ENCODE assay signal across 30 cellular contexts in the genomic region with DNA sequence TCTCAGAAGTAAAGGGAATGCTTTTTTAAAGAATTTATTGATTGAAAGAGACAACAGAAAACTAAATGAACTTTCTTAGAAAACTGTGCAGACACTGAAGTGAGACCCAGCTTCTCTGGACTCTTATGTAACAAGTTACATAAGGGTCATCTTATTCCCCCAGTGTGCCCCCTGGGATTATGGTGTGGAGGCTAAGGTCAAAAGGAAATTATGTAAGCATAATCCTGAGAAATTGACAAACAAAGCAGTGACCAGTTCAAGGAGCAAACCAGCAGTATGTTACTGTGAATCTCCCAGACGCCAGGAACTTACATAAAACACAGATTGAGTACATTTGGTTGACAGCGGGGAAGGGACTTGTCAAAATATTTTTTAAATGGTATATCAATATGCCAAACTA.
"Had no signal": no experiment of that assay in that cellular context is flagged by ENCODE, and none has a peak within 500 bp of the region (broad histone marks: within the 10 kb centered on the region; RNA-seq: fewer than 3 reads in every experiment).

No MANE protein-coding gene starts in this region.

- H3K9me3 ChIP-seq: gastrocnemius medialis, neutrophil, prostate gland, stomach, suprapubic skin, tibial artery, upper lobe of right lung had no signal

- H3K4me1 ChIP-seq: prostate gland had no signal

- H3K9me3 Mint-ChIP-seq: activated CD8-positive, alpha-beta T cell treated with anti-CD3 and anti-CD28 coated beads for 36 hours; activated naive CD8-positive, alpha-beta T cell treated with anti-CD3 and anti-CD28 coated beads, Interleukin-2, amount 50 U/mL, for 24 hours; effector memory CD8-positive, alpha-beta T cell; immature natural killer cell; nephron progenitor cell had no signal

- H3K4me3 Mint-ChIP-seq: activated CD4-positive, alpha-beta T cell treated with anti-CD3 and anti-CD28 coated beads, Interleukin-2, amount 10 ng/mL, durations not matched to agents 7 days and 5 days; activated CD8-positive, alpha-beta T cell treated with anti-CD3 and anti-CD28 coated beads for 36 hours; activated naive CD4-positive, alpha-beta T cell treated with anti-CD3 and anti-CD28 coated beads, Interleukin-2, amount 50 U/mL, for 24 hours; activated naive CD8-positive, alpha-beta T cell treated with anti-CD3 and anti-CD28 coated beads, Interleukin-2, amount 50 U/mL, for 24 hours; activated T-cell treated with anti-CD3 and anti-CD28 coated beads, Interleukin-2, amount 50 U/mL, for 4 hours; effector memory CD8-positive, alpha-beta T cell; immature natural killer cell; nephron progenitor cell; stimulated activated naive B cell treated with anti-CD40 and anti-IgM and Interleukin-4, amounts not matched to agents 10 μg/mL and 1 μg/mL and 100 μg/mL, for 72 hours; T-helper 17 cell had no signal

- DNase-seq: activated CD4-positive, alpha-beta T cell treated with anti-CD3 and anti-CD28 coated beads, Interleukin-2, amount 10 ng/mL, durations not matched to agents 7 days and 5 days; activated CD4-positive, CD25-positive, alpha-beta regulatory T cell treated with anti-CD3 and anti-CD28 coated beads, Interleukin-2, amount 50 U/mL, for 72 hours; activated CD8-positive, alpha-beta T cell treated with anti-CD3 and anti-CD28 coated beads for 36 hours; activated naive CD8-positive, alpha-beta T cell treated with anti-CD3 and anti-CD28 coated beads, Interleukin-2, amount 50 U/mL, for 24 hours; activated T-cell treated with anti-CD3 and anti-CD28 coated beads, Interleukin-2, amount 50 U/mL, for 4 hours; amygdala; cerebellar nuclear complex; effector memory CD8-positive, alpha-beta T cell; erythroblast; gastrocnemius medialis; hypothalamus; immature natural killer cell; kidney; nephron progenitor cell; retina; stimulated activated CD4-positive, alpha-beta T cell treated with anti-CD3 and anti-CD28 coated beads, Interleukin-15, amount 100 ng/mL, for 24 hours; stimulated activated CD4-positive, alpha-beta T cell treated with anti-CD3 and anti-CD28 coated beads, Interleukin-2, amount 100 ng/mL, for 24 hours; stimulated activated naive B cell treated with anti-CD40 and anti-IgM and Interleukin-4, amounts not matched to agents 10 μg/mL and 1 μg/mL and 100 μg/mL, for 72 hours; stomach; T-helper 17 cell; T1000; tibial artery; upper lobe of right lung; WERI-Rb-1 had no signal

- H3K27me3 Mint-ChIP-seq: activated CD4-positive, alpha-beta T cell treated with anti-CD3 and anti-CD28 coated beads, Interleukin-2, amount 10 ng/mL, durations not matched to agents 7 days and 5 days; activated CD8-positive, alpha-beta T cell treated with anti-CD3 and anti-CD28 coated beads for 36 hours; activated naive CD4-positive, alpha-beta T cell treated with anti-CD3 and anti-CD28 coated beads, Interleukin-2, amount 50 U/mL, for 24 hours; stimulated activated naive B cell treated with anti-CD40 and anti-IgM and Interleukin-4, amounts not matched to agents 10 μg/mL and 1 μg/mL and 100 μg/mL, for 72 hours; T-helper 17 cell had no signal

- H3K27ac Mint-ChIP-seq: activated CD4-positive, alpha-beta T cell treated with anti-CD3 and anti-CD28 coated beads, Interleukin-2, amount 10 ng/mL, durations not matched to agents 7 days and 5 days; activated CD8-positive, alpha-beta T cell treated with anti-CD3 and anti-CD28 coated beads for 36 hours; activated naive CD4-positive, alpha-beta T cell treated with anti-CD3 and anti-CD28 coated beads, Interleukin-2, amount 50 U/mL, for 24 hours; activated naive CD8-positive, alpha-beta T cell treated with anti-CD3 and anti-CD28 coated beads, Interleukin-2, amount 50 U/mL, for 24 hours; activated T-helper 2 cell treated with anti-CD3 and anti-CD28 coated beads, Interferon-gamma antibody, Interleukin-2, Interleukin-4, amounts not matched to agents 10 μg/mL and 5 μg/mL and 100 μg/mL, durations not matched to agents 14 hours and 24 hours and 36 hours; effector memory CD8-positive, alpha-beta T cell; nephron progenitor cell; stimulated activated naive B cell treated with anti-CD40 and anti-IgM and Interleukin-4, amounts not matched to agents 10 μg/mL and 1 μg/mL and 100 μg/mL, for 72 hours; T-helper 17 cell had no signal

- H3K4me3 ChIP-seq: coronary artery, gastrocnemius medialis, prostate gland, stomach, suprapubic skin, tibial artery, upper lobe of right lung had no signal

- H3K27ac ChIP-seq: coronary artery, neutrophil, prostate gland, stomach, suprapubic skin, tibial artery, upper lobe of right lung, WERI-Rb-1 had no signal

- H3K27me3 ChIP-seq: gastrocnemius medialis, neutrophil, stomach, suprapubic skin, tibial artery, upper lobe of right lung had no signal

- H3K36me3 ChIP-seq: gastrocnemius medialis, neutrophil, prostate gland, stomach, suprapubic skin, tibial artery, upper lobe of right lung, WERI-Rb-1 had no signal

- H3K36me3 Mint-ChIP-seq: activated naive CD4-positive, alpha-beta T cell treated with anti-CD3 and anti-CD28 coated beads, Interleukin-2, amount 50 U/mL, for 24 hours; immature natural killer cell had no signal

- ATAC-seq: activated CD8-positive, alpha-beta T cell treated with anti-CD3 and anti-CD28 coated beads for 36 hours; activated naive CD8-positive, alpha-beta T cell treated with anti-CD3 and anti-CD28 coated beads, Interleukin-2, amount 50 U/mL, for 24 hours; activated T-cell treated with anti-CD3 and anti-CD28 coated beads, Interleukin-2, amount 50 U/mL, for 4 hours; effector memory CD8-positive, alpha-beta T cell; gastrocnemius medialis; stimulated activated naive B cell treated with anti-CD40 and anti-IgM and Interleukin-4, amounts not matched to agents 10 μg/mL and 1 μg/mL and 100 μg/mL, for 72 hours; T-helper 17 cell; upper lobe of right lung had no signal
